Comparison of ENCODE assay signal across 1 cellular context in the genomic region with DNA sequence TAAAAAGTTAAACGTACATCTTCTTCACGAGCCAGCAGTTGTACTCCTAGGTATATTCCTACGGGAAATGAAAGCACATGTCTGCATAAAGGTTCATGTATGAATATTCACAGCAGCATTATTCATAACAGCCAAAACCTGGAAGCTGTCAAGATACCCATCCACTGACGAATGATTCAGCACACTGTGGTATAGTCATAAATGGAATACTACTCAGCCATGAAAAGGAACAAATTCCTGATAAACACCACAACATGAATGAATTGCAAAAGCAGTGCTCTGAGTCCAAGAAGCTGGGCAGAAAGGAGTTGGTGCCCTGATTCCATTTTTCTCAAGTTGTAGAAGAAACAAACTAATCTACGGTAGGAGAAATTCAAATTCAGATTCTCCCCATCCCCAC.
TF ChIP-seq lines count a peak whose summit lies in the region.

No MANE protein-coding gene starts in this region.

TF ChIP-seq in K562, 482 proteins besides CTCF, POLR2A, EP300 and RAD21:
- TF ChIP-seq MTA1 (IDR thresholded peaks at IDR 0.05; ENCODE audit: borderline replicate concordance) (no peak), SMARCA5 (IDR thresholded peaks at IDR 0.05) (0 out of 2 replicates have a peak, but pooled peaks have one; percentile 13), CHAMP1 (IDR thresholded peaks at IDR 0.05) (no peak), ZNF24 (IDR thresholded peaks at IDR 0.05) (0 out of 2 replicates have a peak, but pooled peaks have one; percentile 37), NFXL1 (CRISPR knock-in tag; IDR thresholded peaks at IDR 0.05) (no peak), KDM1A (IDR thresholded peaks at IDR 0.05) (peak; percentile 57 to 64), CHD4 (IDR thresholded peaks at IDR 0.05; ENCODE audit: insufficient read depth, insufficient replicate concordance, low read depth, low read length, poor library complexity, severe bottlenecking) (peak; percentile 49), ZNF274 (IDR thresholded peaks at IDR 0.05; ENCODE audit: borderline replicate concordance, low read depth, low read length) (no peak), ZNF146 (CRISPR knock-in tag; IDR thresholded peaks at IDR 0.05; ENCODE audit: unreplicated experiment) (peak; percentile 100), FOXA3 (CRISPR knock-in tag; conservative IDR thresholded peaks at IDR 0.05 in 1 of 2, IDR thresholded peaks at IDR 0.05 in 1 of 2) (0 out of 4 replicates have a peak, but pooled peaks of 1 of the 2 experiments have one; percentile 52), KLF13 (tag; IDR thresholded peaks at IDR 0.05; ENCODE audit: borderline replicate concordance, low read depth) (no peak), ZNF140 (CRISPR knock-in tag; IDR thresholded peaks at IDR 0.05) (no peak), NFE2 (IDR thresholded peaks at IDR 0.05; ENCODE audit: low read depth) (peak; percentile 52; the same call in 1 of the 2 replicates), MEIS2 (IDR thresholded peaks at IDR 0.05; ENCODE audit: partially characterized antibody) (peak; percentile 21), E2F8 (IDR thresholded peaks at IDR 0.05; ENCODE audit: low read depth, partially characterized antibody) (no peak), CBX3 (IDR thresholded peaks at IDR 0.05; ENCODE audit: borderline replicate concordance in 1 of 2, low read length in 2 of 2) (peak in 1 of 2 experiments; percentile 78; a peak in 1 of 3 replicates), TEAD1 (CRISPR knock-in tag; IDR thresholded peaks at IDR 0.05) (0 out of 4 replicates have a peak, but pooled peaks of 1 of the 2 experiments have one; percentile 18), MEF2D (tag; conservative IDR thresholded peaks at IDR 0.05; ENCODE audit: low read depth) (no peak), OTX1 (CRISPR knock-in tag; IDR thresholded peaks at IDR 0.05) (no peak), TARDBP (IDR thresholded peaks at IDR 0.05) (no peak), ZBTB8A (IDR thresholded peaks at IDR 0.05; ENCODE audit: partially characterized antibody) (no peak), FOXM1 (IDR thresholded peaks at IDR 0.05; ENCODE audit: low read depth) (no peak), FOXM1 (CRISPR knock-in tag; IDR thresholded peaks at IDR 0.05; ENCODE audit: low read depth) (no peak), SIN3A (IDR thresholded peaks at IDR 0.05; ENCODE audit: borderline replicate concordance in 2 of 2, control insufficient read depth in 1 of 2, low read depth in 2 of 2, low read length in 2 of 2) (no peak), ZNF184 (CRISPR knock-in tag; IDR thresholded peaks at IDR 0.05) (no peak), BCOR (IDR thresholded peaks at IDR 0.05) (peak; percentile 68), ZNF121 (CRISPR knock-in tag; conservative IDR thresholded peaks at IDR 0.05) (no peak), RBM25 (IDR thresholded peaks at IDR 0.05; ENCODE audit: low read depth, low read length, severe bottlenecking) (peak; percentile 95), CBFA2T3 (IDR thresholded peaks at IDR 0.05) (no peak)
- TF ChIP-seq, protein P1, sequence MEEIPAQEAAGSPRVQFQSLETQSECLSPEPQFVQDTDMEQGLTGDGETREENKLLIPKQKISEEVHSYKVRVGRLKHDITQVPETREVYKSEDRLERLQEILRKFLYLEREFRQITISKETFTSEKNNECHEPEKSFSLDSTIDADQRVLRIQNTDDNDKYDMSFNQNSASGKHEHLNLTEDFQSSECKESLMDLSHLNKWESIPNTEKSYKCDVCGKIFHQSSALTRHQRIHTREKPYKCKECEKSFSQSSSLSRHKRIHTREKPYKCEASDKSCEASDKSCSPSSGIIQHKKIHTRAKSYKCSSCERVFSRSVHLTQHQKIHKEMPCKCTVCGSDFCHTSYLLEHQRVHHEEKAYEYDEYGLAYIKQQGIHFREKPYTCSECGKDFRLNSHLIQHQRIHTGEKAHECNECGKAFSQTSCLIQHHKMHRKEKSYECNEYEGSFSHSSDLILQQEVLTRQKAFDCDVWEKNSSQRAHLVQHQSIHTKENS (CRISPR knock-in tag; IDR thresholded peaks at IDR 0.05): no peak
